Comparison of ENCODE assay signal across 10 cellular contexts in the genomic region with DNA sequence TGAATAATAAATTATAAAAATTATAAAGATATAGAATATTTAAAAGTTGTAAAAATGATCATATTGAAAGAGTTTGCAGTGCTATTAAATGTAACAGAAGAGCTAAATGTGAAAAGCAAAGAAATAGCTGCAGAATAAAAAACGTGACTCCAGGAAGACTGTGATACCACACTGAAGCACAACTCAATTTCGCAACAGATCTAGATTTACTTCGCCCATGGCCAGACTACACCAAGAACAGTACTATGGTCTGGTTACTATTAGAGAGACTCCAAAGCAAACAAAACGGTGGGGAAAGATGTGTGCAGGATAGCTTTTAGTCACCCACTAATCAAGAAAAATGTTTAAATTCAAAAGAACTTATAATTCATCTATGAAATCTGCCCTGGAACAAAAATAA. TPM values are rescaled to one million over a fixed set of nuclear protein-coding genes. Genes with fewer than 3 reads are reported as not detected.
DNase-seq lines count a peak whose midpoint lies in the region; ATAC-seq and TF ChIP-seq lines count a peak whose summit lies in the region.
"Had no signal": no experiment of that assay in that cellular context is flagged by ENCODE, and none has a peak within 500 bp of the region (broad histone marks: within the 10 kb centered on the region; RNA-seq: fewer than 3 reads in every experiment).

No MANE protein-coding gene starts in this region.

- no peaks in the 10 kb centered on the region for H3K27me3 ChIP-seq in breast epithelium
- no peaks in the 10 kb centered on the region for H3K27me3 ChIP-seq in left ventricle myocardium inferior (ENCODE audit: low read depth)
- H3K27me3 ChIP-seq in upper lobe of left lung, result no peaks in the 10 kb centered on the region
- H3K27me3 ChIP-seq: gastroesophageal sphincter had no signal

- no peak for TF ChIP-seq EP300 in upper lobe of left lung (IDR thresholded peaks at IDR 0.05)

- peaks cover 0 to 18% of the 10 kb centered on the region in 2 donors for H3K4me1 ChIP-seq in breast epithelium
- peaks cover 57% of the 10 kb centered on the region for H3K4me1 ChIP-seq in left ventricle myocardium inferior
- peaks cover 16 to 37% (median 18%) of the 10 kb centered on the region in 4 donors for H3K4me1 ChIP-seq in upper lobe of left lung

- 42 to 49% methylated on average over 4 of the region's 4 CpGs for WGBS in upper lobe of left lung, 2 donors

- intact Hi-C loops in MCF 10A (cut with micrococcal nuclease) (loop anchor here (10.0 kb wide), 1 partner anchor 91 kb away; no protein-coding TSS in a partner anchor), breast epithelium (cut with DNase I; ENCODE audit: low total_unique reads) (no loop called here), left ventricle myocardium inferior (cut with micrococcal nuclease) (no loop called here)

- TF ChIP-seq POLR2A in breast epithelium (IDR thresholded peaks at IDR 0.05) (no peak), upper lobe of left lung (IDR thresholded peaks at IDR 0.05) (no peak)

- no peaks in the 10 kb centered on the region for H3K36me3 ChIP-seq in breast epithelium
- H3K36me3 ChIP-seq in left ventricle myocardium inferior, result no peaks in the 10 kb centered on the region
- no peaks in the 10 kb centered on the region for H3K36me3 ChIP-seq in upper lobe of left lung
- H3K36me3 ChIP-seq: gastroesophageal sphincter had no signal

- no peaks in the 10 kb centered on the region for H3K36me3 Mint-ChIP-seq in MCF 10A (ENCODE audit: insufficient read depth, unreplicated experiment)
- peaks cover 3% of the 10 kb centered on the region for H3K36me3 Mint-ChIP-seq in type B pancreatic cell

- POLR2A ChIA-PET in MCF 10A (lab: Yijun Ruan, JAX), result interaction anchor here (0.6 to 4.3 kb wide), 7 partner anchors 11 to 90 kb away, joined by 3 to 29 read pairs (median 4); no protein-coding TSS in a partner anchor

- no peak overlapping the region for H3K4me3 ChIP-seq in breast epithelium
- no peak overlapping the region for H3K4me3 ChIP-seq in left ventricle myocardium inferior
- no peak overlapping the region for H3K4me3 ChIP-seq in upper lobe of left lung

- H3K4me3 Mint-ChIP-seq in MCF 10A (ENCODE audit: unreplicated experiment), result peak overlapping the region; percentile 87
- peak overlapping the region; percentile 96 for H3K4me3 Mint-ChIP-seq in type B pancreatic cell

- H3K4me1 Mint-ChIP-seq in MCF 10A (ENCODE audit: insufficient read depth, unreplicated experiment), result peaks cover 29% of the 10 kb centered on the region
- peaks cover 50% of the 10 kb centered on the region for H3K4me1 Mint-ChIP-seq in type B pancreatic cell (ENCODE audit: unreplicated experiment)

- H3K27ac Mint-ChIP-seq in MCF 10A (ENCODE audit: low read depth, unreplicated experiment), result peak overlapping the region; percentile 41
- H3K27ac Mint-ChIP-seq in type B pancreatic cell, result no peak overlapping the region

- TF ChIP-seq CTCF in MCF 10A (IDR thresholded peaks at IDR 0.05; ENCODE audit: unreplicated experiment) (no peak), breast epithelium (IDR thresholded peaks at IDR 0.05) (no peak), type B pancreatic cell (conservative IDR thresholded peaks at IDR 0.05) (no peak), left ventricle myocardium inferior (IDR thresholded peaks at IDR 0.05; ENCODE audit: borderline replicate concordance) (no peak), upper lobe of left lung (IDR thresholded peaks at IDR 0.05) (no peak)

- H3K27me3 Mint-ChIP-seq in MCF 10A (ENCODE audit: insufficient read depth, unreplicated experiment) (no peaks in the 10 kb centered on the region), type B pancreatic cell (peaks cover 11% of the 10 kb centered on the region)

- no TSS peak for BruUV-seq in MCF 10A (replicated peaks; lab: Mats Ljungman, UMichigan)

- CTCF ChIA-PET in MCF 10A (lab: Yijun Ruan, JAX), result interaction anchor here (0.6 to 1.5 kb wide), 6 partner anchors 24 to 1793 kb away, joined by 3 to 4 read pairs (median 4); no protein-coding TSS in a partner anchor

- H3K9me3 ChIP-seq in breast epithelium (no peaks in the 10 kb centered on the region), left ventricle myocardium inferior (replicated peaks) (no peaks in the 10 kb centered on the region), upper lobe of left lung (no peaks in the 10 kb centered on the region)
- H3K9me3 ChIP-seq: gastroesophageal sphincter had no signal

- DNase-seq in MCF 10A (ENCODE audit: unreplicated experiment) (peak; percentile 41), breast epithelium (ENCODE audit: low spot score in 2 of 2) (no peak), SIG-M5 (lab: John Stamatoyannopoulos, UW) (peak; percentile 29), fibroblast of peridontal ligament (ENCODE audit: extremely low read depth) (peak; percentile 47), type B pancreatic cell (ENCODE audit: extremely low spot score, unreplicated experiment) (no peak), left ventricle myocardium inferior (no peak), upper lobe of left lung (no peak), glomerular visceral epithelial cell (ENCODE audit: extremely low spot score) (no peak)
- DNase-seq: activated effector memory CD4-positive, alpha-beta T cell treated with anti-CD3 and anti-CD28 coated beads, Interleukin-2, amount 50 U/mL, for 16 hours had no signal

- ATAC-seq in upper lobe of left lung (ENCODE audit: low FRiP score in 2 of 2), result no peak
- ATAC-seq: gastroesophageal sphincter had no signal

- H3K27ac ChIP-seq in breast epithelium, result no peak overlapping the region
- no peak overlapping the region for H3K27ac ChIP-seq in left ventricle myocardium inferior (replicated peaks)
- no peak overlapping the region for H3K27ac ChIP-seq in upper lobe of left lung

- H3K9me3 Mint-ChIP-seq in MCF 10A (ENCODE audit: unreplicated experiment) (no peaks in the 10 kb centered on the region), type B pancreatic cell (no peaks in the 10 kb centered on the region)

RNA-seq across cellular contexts. Expression of a gene that starts 1.9 kb away (rescaled TPM):
- total RNA-seq in MCF 10A (2022), result 27.1 and 27.2 TPM in 2 replicates
- 10 to 100 TPM; 31.4 to 85.8 (median 81.0) TPM for total RNA-seq in breast epithelium
- total RNA-seq in type B pancreatic cell (ENCODE audit: low replicate concordance), result 49.2 and 72.6 TPM in 2 replicates
- 38.9 TPM for total RNA-seq in left ventricle myocardium inferior
- 10 to 100 TPM; 25.4 to 62.9 (median 35.3) TPM for total RNA-seq in upper lobe of left lung

Comparison
In these comparisons a context has a peak if more than half of its experiments do, and no peak if none do; other contexts are left out.
1. DNase-seq: peak in MCF 10A (single experiment), SIG-M5 (single experiment) and fibroblast of peridontal ligament (single experiment); none in breast epithelium (0 of 2), type B pancreatic cell (single experiment), left ventricle myocardium inferior (single experiment), upper lobe of left lung (0 of 2) and glomerular visceral epithelial cell (single experiment).